8 cellular contexts compared by ENCODE assay signal in genomic region chr14:67674139-67674479, GRCh38. TPM values are rescaled to one million over a fixed set of nuclear protein-coding genes. Genes with fewer than 3 reads are reported as not detected.
A peak's percentile ranks its signal among the peaks of the same experiment; 100 is the strongest.
DNase-seq lines count a peak whose midpoint lies in the region; ATAC-seq and TF ChIP-seq lines count a peak whose summit lies in the region.

No MANE protein-coding gene starts in this region.

- peak overlapping the region; percentile 96 for H3K4me3 Mint-ChIP-seq in activated naive CD4-positive, alpha-beta T cell treated with anti-CD3 and anti-CD28 coated beads, Interleukin-2, amount 50 U/mL, for 24 hours

- peak overlapping the region; percentile 96 for H3K27ac Mint-ChIP-seq in activated naive CD4-positive, alpha-beta T cell treated with anti-CD3 and anti-CD28 coated beads, Interleukin-2, amount 50 U/mL, for 24 hours

- intact Hi-C loops in upper lobe of right lung (cut with DNase I): no loop called here

- TF ChIP-seq CTCF in neutrophil (IDR thresholded peaks at IDR 0.05) (no peak), upper lobe of right lung (IDR thresholded peaks at IDR 0.05) (peak; percentile 26)

- H3K4me1 ChIP-seq in neutrophil (ENCODE audit: control insufficient read depth in 1 of 2, insufficient read depth in 1 of 2, low read depth in 1 of 2, low read length in 1 of 2): peaks cover 22 to 24% of the 10 kb centered on the region in 2 experiments
- peaks cover 32% of the 10 kb centered on the region for H3K4me1 ChIP-seq in upper lobe of right lung

- DNase-seq in ELR (ENCODE audit: low read depth) (peak; percentile 76), H4 (ENCODE audit: low spot score) (peak; percentile 52), Kasumi-1 (lab: John Stamatoyannopoulos, UW) (peak; percentile 55 to 69), SHP77 (lab: John Stamatoyannopoulos, UW) (peak; percentile 67 to 72), glomerular visceral epithelial cell (ENCODE audit: extremely low spot score) (peak; percentile 71), upper lobe of right lung (peak; percentile 87)

- peaks cover 61% of the 10 kb centered on the region for H3K4me1 Mint-ChIP-seq in activated naive CD4-positive, alpha-beta T cell treated with anti-CD3 and anti-CD28 coated beads, Interleukin-2, amount 50 U/mL, for 24 hours

- H3K36me3 ChIP-seq in neutrophil (peaks cover 4% of the 10 kb centered on the region), upper lobe of right lung (peaks cover 9% of the 10 kb centered on the region)

- H3K9me3 Mint-ChIP-seq in activated naive CD4-positive, alpha-beta T cell treated with anti-CD3 and anti-CD28 coated beads, Interleukin-2, amount 50 U/mL, for 24 hours: no peaks in the 10 kb centered on the region

- no peaks in the 10 kb centered on the region for H3K9me3 ChIP-seq in neutrophil
- no peaks in the 10 kb centered on the region for H3K9me3 ChIP-seq in upper lobe of right lung

- H3K36me3 Mint-ChIP-seq in activated naive CD4-positive, alpha-beta T cell treated with anti-CD3 and anti-CD28 coated beads, Interleukin-2, amount 50 U/mL, for 24 hours: no peaks in the 10 kb centered on the region

- H3K27me3 ChIP-seq in neutrophil (no peaks in the 10 kb centered on the region), upper lobe of right lung (no peaks in the 10 kb centered on the region)

- peak; percentile 85 for ATAC-seq in upper lobe of right lung

- H3K4me3 ChIP-seq in neutrophil (ENCODE audit: low read depth in 1 of 2, low read length in 1 of 2): peak overlapping the region; percentile 85 to 91
- peak overlapping the region; percentile 98 for H3K4me3 ChIP-seq in upper lobe of right lung

- H3K27me3 Mint-ChIP-seq in activated naive CD4-positive, alpha-beta T cell treated with anti-CD3 and anti-CD28 coated beads, Interleukin-2, amount 50 U/mL, for 24 hours: no peaks in the 10 kb centered on the region

- H3K27ac ChIP-seq in neutrophil: peak overlapping the region; percentile 91
- H3K27ac ChIP-seq in upper lobe of right lung: peak overlapping the region; percentile 100

RNA-seq across cellular contexts. Expression of gene VTI1B, which starts 0.3 kb away (rescaled TPM):
- 51.9 and 67.7 TPM in 2 replicates for total RNA-seq in H4 (2014; rRNA removed; shearing (Covaris generic))
- 122 TPM for total RNA-seq in upper lobe of right lung

RNA-seq across cellular contexts. Expression of gene RDH11, which starts 21.5 kb away (rescaled TPM):
- total RNA-seq in H4 (2014; rRNA removed; shearing (Covaris generic)): 115 and 116 TPM in 2 replicates
- 58.4 TPM for total RNA-seq in upper lobe of right lung

RNA-seq across cellular contexts. Expression of gene RDH12, which starts 27.6 kb away (rescaled TPM):
- total RNA-seq in H4 (2014; rRNA removed; shearing (Covaris generic)): 0.35 and 0.79 TPM in 2 replicates
- 0.20 TPM for total RNA-seq in upper lobe of right lung

RNA-seq across cellular contexts. Expression of gene ARG2, which starts 54.4 kb away (rescaled TPM):
- 26.3 and 29.2 TPM in 2 replicates for total RNA-seq in H4 (2014; rRNA removed; shearing (Covaris generic))
- 2.0 TPM for total RNA-seq in upper lobe of right lung

Comparison
In these comparisons a context has a peak if more than half of its experiments do, and no peak if none do; other contexts are left out.
1. Peak in every context shown above with its lines: DNase-seq, ATAC-seq, H3K4me3 ChIP-seq and H3K27ac ChIP-seq.